ENCODE assay signal across 1 cellular context in genomic region chr16:1330931-1331711, GRCh38.
TF ChIP-seq lines count a peak whose summit lies in the region.

No MANE protein-coding gene starts in this region.

TF ChIP-seq in HepG2, 621 proteins besides CTCF, POLR2A, EP300 and RAD21:
- TF ChIP-seq ZNF446 (CRISPR knock-in tag; IDR thresholded peaks at IDR 0.05) (no peak), ZNF629 (CRISPR knock-in tag; conservative IDR thresholded peaks at IDR 0.05) (peak; percentile 93), ZNF615 (CRISPR knock-in tag; IDR thresholded peaks at IDR 0.05; ENCODE audit: borderline replicate concordance) (no peak), ZC3H4 (CRISPR knock-in tag; IDR thresholded peaks at IDR 0.05; ENCODE audit: borderline replicate concordance) (0 out of 2 replicates have a peak, but pooled peaks have one; percentile 57), ZNF776 (CRISPR knock-in tag; IDR thresholded peaks at IDR 0.05) (0 out of 2 replicates have a peak, but pooled peaks have one; percentile 52), BCL6 (CRISPR knock-in tag; IDR thresholded peaks at IDR 0.05) (no peak), ZNF317 (CRISPR knock-in tag; IDR thresholded peaks at IDR 0.05) (0 out of 2 replicates have a peak, but pooled peaks have one; percentile 36), MIER2 (CRISPR knock-in tag; IDR thresholded peaks at IDR 0.05) (no peak), FOXO1 (CRISPR knock-in tag; IDR thresholded peaks at IDR 0.05) (no peak), TP53 (CRISPR knock-in tag; conservative IDR thresholded peaks at IDR 0.05) (no peak), ZNF652 (CRISPR knock-in tag; IDR thresholded peaks at IDR 0.05; ENCODE audit: borderline replicate concordance, low read depth) (no peak), HINFP (CRISPR knock-in tag; IDR thresholded peaks at IDR 0.05; ENCODE audit: low read depth) (no peak), HMG20A (CRISPR knock-in tag; IDR thresholded peaks at IDR 0.05; ENCODE audit: borderline replicate concordance) (no peak), AHR (CRISPR knock-in tag; IDR thresholded peaks at IDR 0.05) (peak; percentile 33; the same call in 1 of the 2 replicates), ZNF678 (CRISPR knock-in tag; IDR thresholded peaks at IDR 0.05) (no peak), MAX (IDR thresholded peaks at IDR 0.05) (0 out of 2 replicates have a peak, but pooled peaks have one; percentile 11), HNF1B (CRISPR knock-in tag; IDR thresholded peaks at IDR 0.05) (no peak), ZMYM3 (CRISPR knock-in tag; IDR thresholded peaks at IDR 0.05) (peak; percentile 73), ZNF350 (CRISPR knock-in tag; IDR thresholded peaks at IDR 0.05; ENCODE audit: borderline replicate concordance, low read depth) (0 out of 2 replicates have a peak, but pooled peaks have one; percentile 39), KDM1A (CRISPR knock-in tag; IDR thresholded peaks at IDR 0.05) (peak; percentile 81), ZNF484 (CRISPR knock-in tag; IDR thresholded peaks at IDR 0.05; ENCODE audit: borderline replicate concordance, low read depth) (no peak), ZNF609 (CRISPR knock-in tag; IDR thresholded peaks at IDR 0.05; ENCODE audit: borderline replicate concordance) (0 out of 2 replicates have a peak, but pooled peaks have one; percentile 10), PTBP1 (IDR thresholded peaks at IDR 0.05; ENCODE audit: low read depth, low read length, poor library complexity, severe bottlenecking) (no peak), CHD4 (IDR thresholded peaks at IDR 0.05; ENCODE audit: borderline replicate concordance, low read length) (peak; percentile 89), TFE3 (CRISPR knock-in tag; IDR thresholded peaks at IDR 0.05) (0 out of 2 replicates have a peak, but pooled peaks have one; percentile 4), SNRNP70 (IDR thresholded peaks at IDR 0.05; ENCODE audit: low read depth, low read length) (no peak), ZBTB39 (CRISPR knock-in tag; IDR thresholded peaks at IDR 0.05) (0 out of 2 replicates have a peak, but pooled peaks have one; percentile 8), KDM2A (CRISPR knock-in tag; IDR thresholded peaks at IDR 0.05; ENCODE audit: borderline replicate concordance, low read depth) (peak; percentile 8; the same call in 1 of the 2 replicates), ZNF768 (CRISPR knock-in tag; IDR thresholded peaks at IDR 0.05) (no peak), POGZ (CRISPR knock-in tag; IDR thresholded peaks at IDR 0.05) (0 out of 2 replicates have a peak, but pooled peaks have one; percentile 18), ZNF275 (CRISPR knock-in tag; IDR thresholded peaks at IDR 0.05; ENCODE audit: borderline replicate concordance) (0 out of 2 replicates have a peak, but pooled peaks have one; percentile 49), ZNF142 (CRISPR knock-in tag; IDR thresholded peaks at IDR 0.05) (0 out of 2 replicates have a peak, but pooled peaks have one; percentile 8), MYPOP (CRISPR knock-in tag; IDR thresholded peaks at IDR 0.05) (peak; percentile 26; the same call in 1 of the 2 replicates), MXI1 (IDR thresholded peaks at IDR 0.05; ENCODE audit: borderline replicate concordance, low read depth, low read length) (no peak), ZNF737 (CRISPR knock-in tag; IDR thresholded peaks at IDR 0.05; ENCODE audit: borderline replicate concordance) (no peak), ZNF598 (CRISPR knock-in tag; IDR thresholded peaks at IDR 0.05; ENCODE audit: borderline replicate concordance) (no peak), ZNF337 (CRISPR knock-in tag; IDR thresholded peaks at IDR 0.05; ENCODE audit: borderline replicate concordance, low read depth) (no peak)
